In the genomic region with DNA sequence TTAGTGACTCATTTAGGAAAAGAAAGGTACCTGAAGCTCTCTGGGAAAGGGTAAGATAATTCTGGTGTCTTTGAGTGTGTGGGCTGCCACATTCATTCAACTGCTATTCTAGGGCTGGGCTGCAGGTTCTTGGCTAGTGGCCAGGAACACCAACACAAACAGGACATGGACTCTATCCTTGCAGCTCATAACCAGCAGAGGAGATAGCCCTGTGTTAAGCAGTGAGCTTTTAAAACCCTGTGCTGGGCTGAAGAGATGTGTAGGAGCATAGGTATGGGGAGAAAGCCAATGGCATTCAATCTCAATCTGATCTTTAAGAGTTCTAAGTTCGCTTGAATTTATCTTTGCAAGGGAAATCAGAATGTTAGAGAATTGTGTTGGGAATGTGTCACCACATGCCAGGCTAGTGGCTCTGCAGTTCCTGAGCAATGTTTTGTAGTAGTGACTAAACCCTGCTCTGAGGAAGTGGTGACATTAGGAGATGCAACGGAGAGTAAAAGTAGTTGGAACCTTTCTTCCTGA, we compare ENCODE assay signal across 9 cellular contexts. TPM values are rescaled to one million over a fixed set of nuclear protein-coding genes. Genes with fewer than 3 reads are reported as not detected.
A peak's percentile ranks its signal among the peaks of the same experiment; 100 is the strongest.
DNase-seq lines count a peak whose midpoint lies in the region; ATAC-seq, FAIRE-seq and TF ChIP-seq lines count a peak whose summit lies in the region.
"Had no signal": no experiment of that assay in that cellular context is flagged by ENCODE, and none has a peak within 500 bp of the region (broad histone marks: within the 10 kb centered on the region; RNA-seq: fewer than 3 reads in every experiment).

No MANE protein-coding gene starts in this region.

- no peak overlapping the region for H2AFZ ChIP-seq in GM23338

- no peak for TF ChIP-seq CTCF in bronchial epithelial cell (IDR thresholded peaks at IDR 0.05; ENCODE audit: insufficient read depth, low read length, severe bottlenecking)
- TF ChIP-seq CTCF in GM23338 (conservative IDR thresholded peaks at IDR 0.05; ENCODE audit: low read depth in 2 of 2) = no peak

- H3K27ac ChIP-seq in GM23338 (ENCODE audit: low read depth) = no peak overlapping the region

- POLR2A ChIA-PET in HEK293T (lab: Yijun Ruan, JAX) = no interaction called here

- H3K4me3 ChIP-seq in bronchial epithelial cell (ENCODE audit: low read depth, low read length) = no peak overlapping the region
- no peak overlapping the region for H3K4me3 ChIP-seq in GM23338

- no peak overlapping the region for H3K27ac Mint-ChIP-seq in GM23338

- peak; percentile 5 for DNase-seq in ACHN
- peak; percentile 22 for DNase-seq in HEK293T (ENCODE audit: extremely low spot score)
- peak; percentile 87 for DNase-seq in bronchial epithelial cell (ENCODE audit: low read depth)
- DNase-seq in lung microvascular endothelial cell (ENCODE audit: low read depth in 2 of 2) = peak; percentile 70 to 90
- DNase-seq in GM23338 (ENCODE audit: low spot score) = no peak
- DNase-seq: NCI-H82 had no signal

- in situ Hi-C loops in ACHN (cut with HindIII; ENCODE audit: low pct_ligation_motif_present, low pct_unique_long_range_greater_than_20kb, low sequenced_read_pairs) = no loop called here

- ATAC-seq in HG02588 (IDR thresholded peaks at IDR 0.05; ENCODE audit: unreplicated experiment) = no peak
- no peak for ATAC-seq in GM21381 (IDR thresholded peaks at IDR 0.05; ENCODE audit: unreplicated experiment)
- no peak for ATAC-seq in GM18861 (IDR thresholded peaks at IDR 0.05; ENCODE audit: unreplicated experiment)
- no peak for ATAC-seq in GM23338

- CTCF ChIA-PET in HEK293T (lab: Yijun Ruan, JAX) = no interaction called here

- H3K27me3 ChIP-seq in bronchial epithelial cell (ENCODE audit: control insufficient read depth, insufficient read depth, low read length) (no peaks in the 10 kb centered on the region), GM23338 (ENCODE audit: insufficient read depth) (no peaks in the 10 kb centered on the region)

- no peak overlapping the region for H3K4me3 Mint-ChIP-seq in GM23338

- FAIRE-seq in bronchial epithelial cell (lab: Jason Lieb, UNC) = peak; percentile 86

- H3K9me3 Mint-ChIP-seq in GM23338 = no peaks in the 10 kb centered on the region

- H3K36me3 ChIP-seq in bronchial epithelial cell (ENCODE audit: control insufficient read depth, insufficient read depth, low read length) (peaks cover 2% of the 10 kb centered on the region), GM23338 (ENCODE audit: insufficient read depth) (no peaks in the 10 kb centered on the region)

- H3K4me1 Mint-ChIP-seq in GM23338 = peaks cover 13% of the 10 kb centered on the region; the same call in 2 of the 3 replicates

- H4K20me1 ChIP-seq in GM23338 (replicated peaks; ENCODE audit: insufficient read depth) = no peaks in the 10 kb centered on the region

- peaks cover 12% of the 10 kb centered on the region for H3K4me1 ChIP-seq in GM23338 (ENCODE audit: insufficient read depth)

- H3F3A ChIP-seq in GM23338 (replicated peaks; ENCODE audit: low read depth) = no peaks in the 10 kb centered on the region

- no peaks in the 10 kb centered on the region for H3K36me3 Mint-ChIP-seq in GM23338 (ENCODE audit: low read depth)

- no peaks in the 10 kb centered on the region for H3K79me2 ChIP-seq in GM23338 (replicated peaks; ENCODE audit: insufficient read depth)

- H3K9me2 ChIP-seq in GM23338 (ENCODE audit: insufficient read depth) = 0 out of 2 replicates have a peak, but pooled peaks cover 3% of the 10 kb centered on the region

- peaks cover under 1% of the 10 kb centered on the region for H3K27me3 Mint-ChIP-seq in GM23338 (ENCODE audit: insufficient read depth, low read depth, poor library complexity)

- no peak overlapping the region for H3K4me2 ChIP-seq in GM23338

TF ChIP-seq in HEK293T, 16 proteins besides CTCF, POLR2A, EP300 and RAD21:
- TF ChIP-seq TARDBP (IDR thresholded peaks at IDR 0.05) = no peak
TF ChIP-seq in HEK293T: peak in this region for 0.

TF ChIP-seq in GM23338, 12 proteins besides CTCF, POLR2A, EP300 and RAD21:
- TF ChIP-seq, protein P1, sequence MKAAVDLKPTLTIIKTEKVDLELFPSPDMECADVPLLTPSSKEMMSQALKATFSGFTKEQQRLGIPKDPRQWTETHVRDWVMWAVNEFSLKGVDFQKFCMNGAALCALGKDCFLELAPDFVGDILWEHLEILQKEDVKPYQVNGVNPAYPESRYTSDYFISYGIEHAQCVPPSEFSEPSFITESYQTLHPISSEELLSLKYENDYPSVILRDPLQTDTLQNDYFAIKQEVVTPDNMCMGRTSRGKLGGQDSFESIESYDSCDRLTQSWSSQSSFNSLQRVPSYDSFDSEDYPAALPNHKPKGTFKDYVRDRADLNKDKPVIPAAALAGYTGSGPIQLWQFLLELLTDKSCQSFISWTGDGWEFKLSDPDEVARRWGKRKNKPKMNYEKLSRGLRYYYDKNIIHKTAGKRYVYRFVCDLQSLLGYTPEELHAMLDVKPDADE (IDR thresholded peaks at IDR 0.05) = no peak
- TF ChIP-seq JUNB (IDR thresholded peaks at IDR 0.05; ENCODE audit: unreplicated experiment) (no peak), NANOG (IDR thresholded peaks at IDR 0.05; ENCODE audit: borderline replicate concordance) (no peak)

RNA-seq across cellular contexts. Expression of a gene that starts 39.2 kb away (rescaled TPM):
- total RNA-seq in bronchial epithelial cell (95.0 and 103 TPM in 2 replicates), lung microvascular endothelial cell (31.8 and 35.5 TPM in 2 replicates)
- 0.35 and 0.43 TPM in 2 replicates for total RNA-seq in GM23338 (2014; rRNA removed; shearing (Covaris generic))
- polyA plus RNA-seq in GM23338 (2016; fragmentation: Nextera tagmentation; extraction: Ambion mirVana) = 1.1 and 1.2 TPM in 2 replicates

Comparison
In these comparisons a context has a peak if more than half of its experiments do, and no peak if none do; other contexts are left out.
1. RNA of a gene that starts 39.2 kb away (total RNA-seq): 95.0 to 103 TPM in bronchial epithelial cell and 31.8 to 35.5 TPM in lung microvascular endothelial cell; 0.35 to 0.43 TPM in GM23338; every median in the first group is over 10 times any median in the second.